1 cellular context compared by ENCODE assay signal in the genomic region with DNA sequence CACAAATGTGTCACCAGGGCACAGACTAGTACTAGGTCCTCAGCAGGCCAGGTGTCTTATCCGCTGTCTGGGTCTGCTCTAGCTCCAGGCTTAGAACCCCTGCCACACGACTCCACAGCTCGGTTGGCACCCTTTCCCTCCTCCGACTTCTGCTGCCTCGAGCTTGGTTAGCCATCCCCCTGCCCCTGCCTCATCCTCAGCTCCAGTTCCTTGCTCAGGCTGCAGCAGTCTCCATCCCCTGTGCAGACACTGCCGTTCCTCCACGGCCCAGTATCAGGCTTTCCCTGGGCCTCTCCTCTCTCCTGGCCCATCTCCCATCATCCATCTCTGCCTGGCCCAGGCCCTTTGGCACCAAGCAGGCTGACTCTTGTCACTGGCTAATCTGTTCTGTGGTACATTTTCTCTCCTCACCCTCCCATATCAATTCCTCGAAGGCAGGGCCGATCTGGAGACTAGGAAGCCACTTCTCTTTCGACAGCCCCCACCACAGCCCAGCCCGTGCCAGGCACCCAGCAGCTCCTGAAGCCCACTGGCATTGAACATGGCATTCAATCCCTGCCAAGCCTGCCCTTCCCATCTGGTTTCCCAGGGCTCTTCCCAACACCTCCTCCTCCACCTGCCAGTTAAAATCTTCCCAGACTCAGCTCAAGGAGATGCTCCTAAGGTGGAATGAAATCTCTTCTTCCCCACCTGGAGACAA.
TF ChIP-seq lines count a peak whose summit lies in the region.

No MANE protein-coding gene starts in this region.

TF ChIP-seq in H1, 55 proteins besides CTCF, POLR2A, EP300 and RAD21:
- TF ChIP-seq CBX8 (IDR thresholded peaks at IDR 0.05; ENCODE audit: borderline replicate concordance, low read depth, low read length) (no peak), ATF2 (IDR thresholded peaks at IDR 0.05; ENCODE audit: low read length) (no peak), NANOG (IDR thresholded peaks at IDR 0.05; ENCODE audit: insufficient read depth, low read depth, low read length, poor library complexity, severe bottlenecking) (no peak), KDM4A (IDR thresholded peaks at IDR 0.05; ENCODE audit: low read depth, low read length, severe bottlenecking) (no peak), BRCA1 (IDR thresholded peaks at IDR 0.05; ENCODE audit: low read depth, low read length) (no peak), TCF12 (IDR thresholded peaks at IDR 0.05; ENCODE audit: low read depth, low read length) (no peak), MAFK (IDR thresholded peaks at IDR 0.05; ENCODE audit: low read depth, low read length) (no peak), SUZ12 (IDR thresholded peaks at IDR 0.05; ENCODE audit: low read length) (no peak), CHD2 (IDR thresholded peaks at IDR 0.05; ENCODE audit: low read length) (no peak), ASH2L (IDR thresholded peaks at IDR 0.05; ENCODE audit: low read length) (no peak), HDAC2 (IDR thresholded peaks at IDR 0.05; ENCODE audit: borderline replicate concordance in 1 of 2, low read depth in 2 of 2, low read length in 2 of 2) (no peak), GTF2F1 (IDR thresholded peaks at IDR 0.05; ENCODE audit: borderline replicate concordance, low read depth, low read length) (no peak)
TF ChIP-seq in H1: peak in this region for 0.
